ENCODE assay signal across 9 cellular contexts in the genomic region with DNA sequence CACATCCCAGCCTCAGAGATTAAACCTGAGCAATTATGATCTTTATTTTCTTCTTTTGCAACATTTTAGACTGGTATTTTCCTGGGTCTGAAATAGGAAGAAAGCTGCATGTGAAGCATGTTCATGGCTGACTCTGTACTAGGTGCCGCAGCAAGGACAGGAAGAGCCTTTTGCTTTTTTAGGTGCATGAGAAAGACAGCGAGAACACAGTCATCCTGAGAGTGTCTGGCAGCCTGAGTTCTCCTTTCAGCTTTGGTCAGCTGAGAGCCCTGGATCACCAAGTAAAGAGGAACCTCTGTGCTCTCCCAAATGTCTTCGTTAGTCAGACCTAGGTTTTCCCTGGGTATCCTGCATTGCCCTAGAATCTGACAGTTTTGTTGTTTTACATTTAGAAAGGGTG. TPM values are rescaled to one million over a fixed set of nuclear protein-coding genes. Genes with fewer than 3 reads are reported as not detected.
DNase-seq lines count a peak whose midpoint lies in the region; ATAC-seq and TF ChIP-seq lines count a peak whose summit lies in the region.
"Had no signal": no experiment of that assay in that cellular context is flagged by ENCODE, and none has a peak within 500 bp of the region (broad histone marks: within the 10 kb centered on the region; RNA-seq: fewer than 3 reads in every experiment).

No MANE protein-coding gene starts in this region.

- no peak overlapping the region for H4K8ac ChIP-seq in mesenchymal stem cell (ENCODE audit: low read length)

- H3K36me3 Mint-ChIP-seq in activated CD4-positive, alpha-beta memory T cell treated with anti-CD3 and anti-CD28 coated beads for 36 hours: no peaks in the 10 kb centered on the region

- no peaks in the 10 kb centered on the region for H3K9me3 ChIP-seq in mesenchymal stem cell (ENCODE audit: control insufficient read depth, low read length)
- H3K9me3 ChIP-seq in BE2C: no peaks in the 10 kb centered on the region

- H2BK120ac ChIP-seq in mesenchymal stem cell (ENCODE audit: low read depth, low read length): no peak overlapping the region

- H3K23ac ChIP-seq in mesenchymal stem cell (ENCODE audit: low read length in 2 of 2): no peak overlapping the region

- no peak overlapping the region for H3K27ac ChIP-seq in mesenchymal stem cell (ENCODE audit: low read length, poor library complexity, severe bottlenecking)
- H3K27ac ChIP-seq: brain microvascular endothelial cell had no signal

- H2BK12ac ChIP-seq in mesenchymal stem cell (ENCODE audit: low read length in 2 of 2): no peak overlapping the region

- H3K27me3 Mint-ChIP-seq in activated CD4-positive, alpha-beta memory T cell treated with anti-CD3 and anti-CD28 coated beads for 36 hours: peaks cover 8% of the 10 kb centered on the region

- no peak overlapping the region for H3K27ac Mint-ChIP-seq in activated CD4-positive, alpha-beta memory T cell treated with anti-CD3 and anti-CD28 coated beads for 36 hours

- H3K4me2 ChIP-seq in mesenchymal stem cell (ENCODE audit: low read length, poor library complexity, severe bottlenecking): no peak overlapping the region

- H3K4ac ChIP-seq in mesenchymal stem cell (ENCODE audit: low read depth in 1 of 2, low read length in 2 of 2): no peak overlapping the region

- POLR2A ChIA-PET in activated CD4-positive, alpha-beta memory T cell treated with anti-CD3 and anti-CD28 coated beads for 36 hours (lab: Charles Lee): no interaction called here

- H4K91ac ChIP-seq in mesenchymal stem cell (ENCODE audit: low read length): no peak overlapping the region

- no peak overlapping the region for H3K9ac ChIP-seq in mesenchymal stem cell (ENCODE audit: low read length)

- no peaks in the 10 kb centered on the region for H3K36me3 ChIP-seq in mesenchymal stem cell (ENCODE audit: control insufficient read depth in 1 of 2, insufficient read depth in 2 of 2, low read depth in 1 of 2, low read length in 2 of 2)
- H3K36me3 ChIP-seq in BE2C: no peaks in the 10 kb centered on the region
- H3K36me3 ChIP-seq: brain microvascular endothelial cell had no signal

- H3K18ac ChIP-seq in mesenchymal stem cell (ENCODE audit: low read depth in 1 of 2, low read length in 2 of 2): no peak overlapping the region

- H2AFZ ChIP-seq in mesenchymal stem cell (ENCODE audit: low read depth, low read length): no peak overlapping the region

- DNase-seq in activated CD4-positive, alpha-beta memory T cell treated with anti-CD3 and anti-CD28 coated beads for 36 hours: peak; percentile 33
- no peak for DNase-seq in DMS79 treated with DMSO at 0.1 percent for 48 hours (lab: John Stamatoyannopoulos, UW)
- DNase-seq in mesenchymal stem cell: no peak
- no peak for DNase-seq in NCI-H774 (lab: John Stamatoyannopoulos, UW)
- no peak for DNase-seq in BE2C
- DNase-seq: brain microvascular endothelial cell had no signal

- no peak for TF ChIP-seq CTCF in BE2C (IDR thresholded peaks at IDR 0.05; ENCODE audit: low read depth, low read length)

- H2BK5ac ChIP-seq in mesenchymal stem cell (ENCODE audit: low read depth, low read length, poor library complexity, severe bottlenecking): no peak overlapping the region

- H3K9me3 Mint-ChIP-seq in activated CD4-positive, alpha-beta memory T cell treated with anti-CD3 and anti-CD28 coated beads for 36 hours: no peaks in the 10 kb centered on the region

- H3K4me1 Mint-ChIP-seq in activated CD4-positive, alpha-beta memory T cell treated with anti-CD3 and anti-CD28 coated beads for 36 hours (ENCODE audit: low read depth): peaks cover 4% of the 10 kb centered on the region

- H3K4me1 ChIP-seq in mesenchymal stem cell (ENCODE audit: control insufficient read depth, insufficient read depth, low read depth, low read length): no peaks in the 10 kb centered on the region
- H3K4me1 ChIP-seq in BE2C: no peaks in the 10 kb centered on the region

- CTCF ChIA-PET in activated CD4-positive, alpha-beta memory T cell treated with anti-CD3 and anti-CD28 coated beads for 36 hours (lab: Charles Lee): interaction anchor here (1.0 kb wide), 1 partner anchor 15 kb away, joined by 4 read pairs; no protein-coding TSS in a partner anchor

- H2AK5ac ChIP-seq in mesenchymal stem cell (ENCODE audit: low read length, severe bottlenecking): no peak overlapping the region

- H3K79me1 ChIP-seq in mesenchymal stem cell (replicated peaks; ENCODE audit: low read length, poor library complexity, severe bottlenecking): no peaks in the 10 kb centered on the region

- intact Hi-C loops in activated CD4-positive, alpha-beta memory T cell treated with anti-CD3 and anti-CD28 coated beads for 36 hours (cut with micrococcal nuclease): loop anchor here (10.0 kb wide), 1 partner anchor 499 kb away; no protein-coding TSS in a partner anchor

- H3K4me3 ChIP-seq in mesenchymal stem cell (ENCODE audit: insufficient read depth in 1 of 2, low read depth in 1 of 2, low read length in 2 of 2) (no peak overlapping the region), BE2C (ENCODE audit: low read depth, low read length) (no peak overlapping the region)

- WGBS in mesenchymal stem cell: 96% methylated on average over 3 of the region's 3 CpGs

- H3K27me3 ChIP-seq in mesenchymal stem cell (ENCODE audit: control insufficient read depth in 1 of 2, insufficient read depth in 1 of 2, low read length in 2 of 2) (no peaks in the 10 kb centered on the region), BE2C (peaks cover 3% of the 10 kb centered on the region; the same call in 1 of the 2 replicates)
- H3K27me3 ChIP-seq: brain microvascular endothelial cell had no signal

- ATAC-seq in GM18508 (IDR thresholded peaks at IDR 0.05; ENCODE audit: insufficient read depth, unreplicated experiment): peak; percentile 99
- ATAC-seq in GM19468 (IDR thresholded peaks at IDR 0.05; ENCODE audit: extremely low read depth, unreplicated experiment): peak; percentile 97
- ATAC-seq in HG03097 (IDR thresholded peaks at IDR 0.05; ENCODE audit: low FRiP score, unreplicated experiment): peak; percentile 98

- no peak overlapping the region for H3K14ac ChIP-seq in mesenchymal stem cell (ENCODE audit: low read length in 2 of 2)

- H2BK15ac ChIP-seq in mesenchymal stem cell (ENCODE audit: low read depth, poor library complexity, severe bottlenecking): no peak overlapping the region

- no peak overlapping the region for H3K4me3 Mint-ChIP-seq in activated CD4-positive, alpha-beta memory T cell treated with anti-CD3 and anti-CD28 coated beads for 36 hours

RNA-seq across cellular contexts. Expression of a gene that starts 29.8 kb away (rescaled TPM):
- under 1 TPM; 0.40 to 0.46 TPM for total RNA-seq in activated CD4-positive, alpha-beta memory T cell treated with anti-CD3 and anti-CD28 coated beads for 36 hours
- 0.93 TPM for polyA plus RNA-seq in mesenchymal stem cell (2013, experiment 1 of 2)
- 0.60 TPM for polyA plus RNA-seq in mesenchymal stem cell (2013, experiment 2 of 2)
- 0.85 TPM for polyA plus RNA-seq in BE2C (2012; ENCODE audit: insufficient read depth, insufficient read length, low read depth)

RNA-seq across cellular contexts. Expression of a gene that starts 57.1 kb away (rescaled TPM):
- total RNA-seq in activated CD4-positive, alpha-beta memory T cell treated with anti-CD3 and anti-CD28 coated beads for 36 hours: 1 to 10 TPM; 4.9 to 5.2 TPM
- 8.0 TPM for polyA plus RNA-seq in mesenchymal stem cell (2013, experiment 1 of 2)
- 8.2 TPM for polyA plus RNA-seq in mesenchymal stem cell (2013, experiment 2 of 2)
- polyA plus RNA-seq in BE2C (2012; ENCODE audit: insufficient read depth, insufficient read length, low read depth): 1.3 TPM
